In the genomic region with DNA sequence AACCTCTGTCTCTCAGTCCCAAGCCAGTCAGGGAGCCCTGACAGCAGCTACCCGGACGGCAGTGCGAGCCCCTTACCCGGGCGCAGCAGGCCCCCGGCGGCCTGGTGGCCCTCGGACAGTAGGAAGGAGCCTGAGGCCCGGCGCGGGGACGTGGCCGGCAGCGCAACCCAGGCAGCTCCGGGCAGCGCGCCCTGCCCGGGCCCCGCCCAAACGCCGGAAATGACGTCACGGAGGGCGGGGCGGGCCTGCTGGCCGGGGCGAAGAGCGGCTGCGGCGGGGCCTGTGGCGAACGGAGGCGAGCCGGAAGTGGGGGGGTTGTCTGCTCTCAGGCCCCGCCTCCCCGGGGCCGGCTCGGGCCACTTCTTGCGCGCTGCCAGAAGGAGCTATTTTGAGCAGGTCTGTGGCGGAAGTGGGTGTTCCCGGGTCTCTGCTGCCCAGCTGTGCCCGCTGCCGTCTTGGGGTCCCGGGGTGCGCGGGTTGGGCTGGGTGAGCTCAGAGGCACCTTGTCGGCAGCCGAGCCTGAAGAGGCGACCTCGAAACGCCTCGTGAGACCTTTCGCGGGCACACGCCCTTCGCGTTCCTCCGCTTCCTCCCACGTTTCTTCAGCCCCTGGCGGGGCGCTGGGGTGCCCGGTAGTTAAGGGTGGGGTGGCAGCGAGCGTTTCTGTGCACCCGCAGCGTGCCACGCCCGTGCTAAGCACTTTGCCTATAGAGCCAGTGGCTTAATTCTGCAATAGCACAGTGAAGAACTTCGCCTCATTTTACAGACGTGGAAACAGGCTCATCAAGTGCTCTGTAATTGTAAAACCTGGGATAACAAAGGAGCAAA, we compare ENCODE assay signal across 8 cellular contexts. TPM values are rescaled to one million over a fixed set of nuclear protein-coding genes. Genes with fewer than 3 reads are reported as not detected.
DNase-seq lines count a peak whose midpoint lies in the region; ATAC-seq and TF ChIP-seq lines count a peak whose summit lies in the region.

A gene (minus strand): TSS at position 193 of the 828 bp plus-strand sequence. CDS start 8,206 bp downstream, outside the sequence.

- peak within 1 kb of the TSS; percentile 90 for H3K9ac ChIP-seq in KMS-11

- H3K27ac ChIP-seq in KMS-11: peak within 1 kb of the TSS; percentile 84
- H3K27ac ChIP-seq in Panc1 (ENCODE audit: low read length): peak within 1 kb of the TSS; percentile 96
- H3K27ac ChIP-seq in muscle layer of duodenum (ENCODE audit: low read length): peak within 1 kb of the TSS; percentile 88

- H3K27me3 Mint-ChIP-seq in activated T-cell treated with anti-CD3 and anti-CD28 coated beads, Interleukin-2, amount 50 U/mL, for 4 hours (ENCODE audit: low read depth): no peaks in the 10 kb centered on the region

- H3K36me3 Mint-ChIP-seq in activated T-cell treated with anti-CD3 and anti-CD28 coated beads, Interleukin-2, amount 50 U/mL, for 4 hours (ENCODE audit: insufficient read depth): no peaks in the 10 kb centered on the region

- H3K9me3 ChIP-seq in Panc1 (ENCODE audit: control insufficient read depth, insufficient read depth, low read depth, low read length) (no peaks in the 10 kb centered on the region), muscle layer of duodenum (ENCODE audit: control insufficient read depth in 1 of 2, low read length in 2 of 2) (no peaks in the 10 kb centered on the region)

- peak within 1 kb of the TSS; percentile 56 for H2AFZ ChIP-seq in KMS-11 (ENCODE audit: low read depth)

- no peaks in the 10 kb centered on the region for H3K27me3 ChIP-seq in KMS-11 (ENCODE audit: insufficient read depth, low read depth)
- H3K27me3 ChIP-seq in Panc1 (ENCODE audit: control insufficient read depth, insufficient read depth, low read length): no peaks in the 10 kb centered on the region
- H3K27me3 ChIP-seq in muscle layer of duodenum (ENCODE audit: low read depth, low read length): no peaks in the 10 kb centered on the region

- in situ Hi-C loops in Panc1 (cut with HindIII; ENCODE audit: low pct_unique_long_range_greater_than_20kb, low sequenced_read_pairs): no loop called here

- CTCF ChIA-PET in Panc1 (lab: Charles Lee): interaction anchor here (0.6 to 0.9 kb wide), 4 partner anchors 10 to 28 kb away, joined by 3 to 7 read pairs (median 4); no protein-coding TSS in a partner anchor

- H3K36me3 ChIP-seq in KMS-11 (ENCODE audit: insufficient read depth): no peaks in the 10 kb centered on the region
- H3K36me3 ChIP-seq in Panc1 (ENCODE audit: control insufficient read depth, insufficient read depth, low read length): no peaks in the 10 kb centered on the region
- peaks cover 11 to 19% of the 10 kb centered on the region in 2 donors for H3K36me3 ChIP-seq in muscle layer of duodenum (ENCODE audit: control insufficient read depth in 1 of 2, insufficient read depth in 2 of 2, low read length in 2 of 2)

- intact Hi-C loops in Panc1 (cut with micrococcal nuclease; ENCODE audit: unreplicated experiment): no loop called here

- POLR2A ChIA-PET in Panc1 (lab: Charles Lee): interaction anchor here (0.5 to 1.3 kb wide), 6 partner anchors 13 to 879 kb away, joined by 3 to 7 read pairs (median 4); no protein-coding TSS in a partner anchor

- peaks cover 44% of the 10 kb centered on the region for H3K79me2 ChIP-seq in KMS-11 (ENCODE audit: insufficient read depth, low read depth)

- no peak for TF ChIP-seq CTCF in KMS-11 (conservative IDR thresholded peaks at IDR 0.05; ENCODE audit: low read depth, low read length)
- no peak for TF ChIP-seq CTCF in Panc1 (IDR thresholded peaks at IDR 0.05)

- DNase-seq in DMS53 (lab: John Stamatoyannopoulos, UW) (peak; percentile 99), Panc1 (ENCODE audit: low read depth, low spot score) (peak; percentile 53)
- DNase-seq in activated T-cell treated with anti-CD3 and anti-CD28 coated beads, Interleukin-2, amount 50 U/mL, for 4 hours: peak; percentile 92
- DNase-seq in stimulated activated CD8-positive, alpha-beta memory T cell treated with anti-CD3 and anti-CD28 coated beads, Interleukin-7, amount 100 ng/mL, for 24 hours (ENCODE audit: low read depth): peak; percentile 88

- H3K4me1 Mint-ChIP-seq in activated T-cell treated with anti-CD3 and anti-CD28 coated beads, Interleukin-2, amount 50 U/mL, for 4 hours (ENCODE audit: low read depth): peaks cover 25% of the 10 kb centered on the region

- H3K4me3 ChIP-seq in KMS-11 (IDR thresholded peaks at IDR 0.05; ENCODE audit: insufficient read depth, low read depth, low read length) (no peak within 1 kb of the TSS), Panc1 (ENCODE audit: low read depth in 2 of 2, low read length in 2 of 2) (peak within 1 kb of the TSS; percentile 77 to 85), muscle layer of duodenum (ENCODE audit: low read depth in 1 of 2, low read length in 2 of 2) (peak within 1 kb of the TSS; percentile 83 to 84)

- no peaks in the 10 kb centered on the region for H4K20me1 ChIP-seq in KMS-11 (ENCODE audit: insufficient read depth)

- H3K9me3 Mint-ChIP-seq in activated T-cell treated with anti-CD3 and anti-CD28 coated beads, Interleukin-2, amount 50 U/mL, for 4 hours: no peaks in the 10 kb centered on the region

- H3K4me3 Mint-ChIP-seq in activated T-cell treated with anti-CD3 and anti-CD28 coated beads, Interleukin-2, amount 50 U/mL, for 4 hours: peak within 1 kb of the TSS; percentile 96

- ATAC-seq in GM21737 (IDR thresholded peaks at IDR 0.05; ENCODE audit: unreplicated experiment) (peak; percentile 86), Panc1 (peak; percentile 98), esophagus mucosa (peak; percentile 97)
- peak; percentile 96 to 97 for ATAC-seq in activated T-cell treated with anti-CD3 and anti-CD28 coated beads, Interleukin-2, amount 50 U/mL, for 4 hours

- H3K4me1 ChIP-seq in KMS-11 (ENCODE audit: low read depth, poor library complexity, severe bottlenecking): peaks cover 49% of the 10 kb centered on the region
- H3K4me1 ChIP-seq in Panc1 (ENCODE audit: control insufficient read depth, insufficient read depth, low read length): peaks cover 15% of the 10 kb centered on the region
- peaks cover 0 to 28% of the 10 kb centered on the region in 2 donors for H3K4me1 ChIP-seq in muscle layer of duodenum (ENCODE audit: control insufficient read depth in 1 of 2, insufficient read depth in 2 of 2, low read length in 2 of 2)

- peak within 1 kb of the TSS; percentile 59 for H3K4me2 ChIP-seq in KMS-11

- BruUV-seq in Panc1 (replicated peaks; lab: Mats Ljungman, UMichigan): TSS peak; percentile 98

RNA-seq across cellular contexts. Expression of the gene that starts here (rescaled TPM):
- total RNA-seq in Panc1 (2021; ENCODE audit: unreplicated experiment) (53.1 TPM), esophagus mucosa (19.9 TPM)
- 48.1 TPM for polyA plus RNA-seq in Panc1 (2012; ENCODE audit: insufficient read length)
- 10 to 100 TPM; 46.8 to 49.2 (median 47.3) TPM for total RNA-seq in activated T-cell treated with anti-CD3 and anti-CD28 coated beads, Interleukin-2, amount 50 U/mL, for 4 hours
